Comparison of ENCODE assay signal across 1 cellular context in genomic region chr6:148590881-148591280, GRCh38.
TF ChIP-seq lines count a peak whose summit lies in the region.

No MANE protein-coding gene starts in this region.

TF ChIP-seq in HepG2, 621 proteins besides CTCF, POLR2A, EP300 and RAD21 (continued from another document):
- TF ChIP-seq TBX2 (CRISPR knock-in tag; IDR thresholded peaks at IDR 0.05; ENCODE audit: borderline replicate concordance) = no peak
- no peak for TF ChIP-seq TFE3 (CRISPR knock-in tag; IDR thresholded peaks at IDR 0.05)
- TF ChIP-seq ZNF784 (CRISPR knock-in tag; IDR thresholded peaks at IDR 0.05; ENCODE audit: borderline replicate concordance) = no peak
- no peak for TF ChIP-seq HNF4A (CRISPR knock-in tag; IDR thresholded peaks at IDR 0.05)
- TF ChIP-seq NFYC (CRISPR knock-in tag; IDR thresholded peaks at IDR 0.05) = peak; percentile 29; the same call in 1 of the 2 replicates
- no peak for TF ChIP-seq SNAI1 (CRISPR knock-in tag; IDR thresholded peaks at IDR 0.05; ENCODE audit: borderline replicate concordance)
